ENCODE assay signal across 26 cellular contexts in the genomic region with DNA sequence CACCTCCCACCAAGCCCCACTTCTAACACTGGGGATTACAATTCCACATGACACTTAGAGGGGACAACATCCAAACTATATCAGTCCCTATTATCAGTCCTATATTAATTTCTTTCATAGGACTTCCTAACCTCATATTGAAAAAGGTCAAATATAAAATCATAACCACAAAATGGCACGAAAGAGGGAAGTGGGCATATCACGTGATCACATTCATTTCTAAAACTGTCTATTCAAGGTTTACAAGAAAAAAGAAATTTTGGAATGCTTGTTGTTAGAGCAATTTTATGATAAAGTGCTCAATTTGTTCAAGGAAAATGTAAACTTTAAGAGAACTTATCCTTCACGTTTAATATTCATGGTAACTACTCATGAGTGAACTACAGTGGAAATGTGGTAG.
"Had no signal": no experiment of that assay in that cellular context is flagged by ENCODE, and none has a peak within 500 bp of the region (broad histone marks: within the 10 kb centered on the region; RNA-seq: fewer than 3 reads in every experiment).

No MANE protein-coding gene starts in this region.

- H3K4me1 ChIP-seq: Peyer's patch, SJCRH30 had no signal

- H3K27ac ChIP-seq: Peyer's patch, RWPE1, SJCRH30, WERI-Rb-1 had no signal

- H3K27me3 ChIP-seq: Peyer's patch, SJCRH30 had no signal

- H3K4me3 ChIP-seq: Peyer's patch, SJCRH30 had no signal

- H3K4me2 ChIP-seq: SK-N-SH had no signal

- H3K9me2 ChIP-seq: SK-N-SH had no signal

- ATAC-seq: activated CD4-positive, alpha-beta T cell treated with anti-CD3 and anti-CD28 coated beads for 36 hours; activated T-helper 17 cell treated with anti-CD3 and anti-CD28 coated beads, Interleukin-2, amount 50 U/mL, for 72 hours had no signal

- H3K9ac ChIP-seq: SK-N-SH had no signal

- DNase-seq: activated CD4-positive, alpha-beta memory T cell treated with anti-CD3 and anti-CD28 coated beads, Interleukin-2, amount 10 ng/mL, durations not matched to agents 7 days and 5 days; activated CD4-positive, alpha-beta T cell treated with anti-CD3 and anti-CD28 coated beads for 36 hours; activated CD4-positive, alpha-beta T cell treated with anti-CD3 and anti-CD28 coated beads, Interleukin-2, amount 50 U/mL, for 1 hour; activated gamma-delta T cell; activated naive CD4-positive, alpha-beta T cell treated with anti-CD3 and anti-CD28 coated beads for 36 hours; activated naive CD8-positive, alpha-beta T cell treated with anti-CD3 and anti-CD28 coated beads for 36 hours; activated T-cell treated with anti-CD3 and anti-CD28 coated beads for 4 hours; activated T-cell treated with anti-CD3 and anti-CD28 coated beads, Interleukin-2, amount 50 U/mL, for 48 hours; cerebellar nuclear complex; MM.1S; NCI-H1092 treated with DMSO at 0.1 percent for 48 hours; NCI-H1436; NCI-H187; NCI-H2081; NCI-H510A treated with DMSO at 0.1 percent for 48 hours; NCI-H69; NK-92 treated with Interleukin-12 subunit alpha and Interleukin-12 subunit beta, amount 100 ng/mL, for 24 hours; Peyer's patch; Right ventricle myocardium superior; SJCRH30; SK-N-SH; SW 1271; T-helper 9 cell; WERI-Rb-1 had no signal

- H3K36me3 ChIP-seq: Peyer's patch, SJCRH30, WERI-Rb-1 had no signal

- H3K9me3 ChIP-seq: Peyer's patch, SJCRH30, SK-N-SH had no signal
